In genomic region chr9:1962588-1963134, GRCh38 we compare ENCODE assay signal across 25 cellular contexts.
"Had no signal": no experiment of that assay in that cellular context is flagged by ENCODE, and none has a peak within 500 bp of the region (broad histone marks: within the 10 kb centered on the region; RNA-seq: fewer than 3 reads in every experiment).

No MANE protein-coding gene starts in this region.

- ATAC-seq: left cardiac atrium; left lung; lower lobe of right lung; natural killer cell; stimulated activated naive B cell treated with anti-CD40 and anti-IgM and Interleukin-4, amounts not matched to agents 10 μg/mL and 1 μg/mL and 100 μg/mL, for 72 hours; stimulated activated naive CD8-positive, alpha-beta T cell treated with anti-CD3 and anti-CD28 coated beads, Interleukin-15, Interleukin-2, amounts not matched to agents 100 U/mL and 50 U/mL, for 24 hours had no signal

- H3K36me3 ChIP-seq: left lung, lower lobe of right lung, ovary, right atrium auricular region, stomach, thyroid gland, transverse colon, upper lobe of left lung had no signal

- H3K27ac ChIP-seq: left lung, lower lobe of right lung, ovary, right atrium auricular region, skin epidermis, stomach, testis, thyroid gland, transverse colon, upper lobe of left lung had no signal

- FAIRE-seq: keratinocyte, urothelium cell line had no signal

- H3K27me3 ChIP-seq: left lung, ovary, right atrium auricular region, stomach, testis, thyroid gland, transverse colon, upper lobe of left lung had no signal

- DNase-seq: hippocampal formation; kidney glomerular epithelial cell; left cardiac atrium; left lung; lower lobe of right lung; mammary epithelial cell; mesenchymal stem cell; naive B cell; natural killer cell; ovary; stimulated activated CD4-positive, alpha-beta T cell treated with anti-CD3 and anti-CD28 coated beads, Interleukin-12 subunit alpha, Interleukin-12 subunit beta, amount 100 ng/mL, for 4 hours; stimulated activated CD4-positive, alpha-beta T cell treated with anti-CD3 and anti-CD28 coated beads, Interleukin-15, amount 100 ng/mL, for 24 hours; stimulated activated CD4-positive, alpha-beta T cell treated with anti-CD3 and anti-CD28 coated beads, Interleukin-2, amount 100 ng/mL, for 24 hours; stimulated activated CD4-positive, alpha-beta T cell treated with anti-CD3 and anti-CD28 coated beads, Interleukin-4, amount 100 ng/mL, for 1 hour; stimulated activated naive B cell treated with anti-CD40 and anti-IgM and Interleukin-4, amounts not matched to agents 10 μg/mL and 1 μg/mL and 100 μg/mL, for 72 hours; stimulated activated naive CD8-positive, alpha-beta T cell treated with anti-CD3 and anti-CD28 coated beads, Interleukin-15, Interleukin-2, amounts not matched to agents 100 U/mL and 50 U/mL, for 24 hours; stomach; testis; thyroid gland; transverse colon; upper lobe of left lung had no signal

- H3K4me3 ChIP-seq: left lung, lower lobe of right lung, ovary, right atrium auricular region, skin epidermis, stomach, testis, thyroid gland, transverse colon, upper lobe of left lung had no signal

- H3K4me1 ChIP-seq: left lung, lower lobe of right lung, stomach, testis, thyroid gland, upper lobe of left lung had no signal

- H3K9me3 ChIP-seq: left lung, lower lobe of right lung, ovary, right atrium auricular region, stomach, testis, thyroid gland, transverse colon, upper lobe of left lung had no signal
